Comparison of ENCODE assay signal across 23 cellular contexts in the genomic region with DNA sequence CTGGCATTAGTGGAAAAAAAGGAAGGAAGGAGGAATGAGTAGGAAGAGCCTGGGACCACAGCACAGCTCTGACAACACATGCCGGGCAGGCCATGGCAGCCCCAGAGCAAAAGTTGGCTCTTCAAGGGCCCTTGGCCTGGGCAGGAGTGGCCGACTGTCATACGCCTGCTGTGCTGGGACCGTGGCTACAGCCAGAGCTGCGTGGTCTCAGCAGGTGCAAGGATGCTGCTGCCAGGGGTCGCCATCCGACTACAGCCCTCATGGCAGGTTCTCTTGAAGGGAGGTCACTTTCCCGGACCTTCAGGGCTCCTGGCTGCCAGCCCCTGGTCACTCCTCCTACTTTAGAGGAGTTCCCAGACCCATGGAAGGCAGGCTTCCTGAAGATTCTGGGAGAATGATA.
"Had no signal": no experiment of that assay in that cellular context is flagged by ENCODE, and none has a peak within 500 bp of the region (broad histone marks: within the 10 kb centered on the region; RNA-seq: fewer than 3 reads in every experiment).

No MANE protein-coding gene starts in this region.

- H3K27me3 ChIP-seq: brain microvascular endothelial cell, cardiac muscle cell, MG63, SJSA1 had no signal

- FAIRE-seq: RCC 7860, TTC549 had no signal

- H3K27me3 Mint-ChIP-seq: activated CD4-positive, alpha-beta T cell treated with anti-CD3 and anti-CD28 coated beads for 36 hours; activated CD8-positive, alpha-beta T cell treated with anti-CD3 and anti-CD28 coated beads for 36 hours had no signal

- H3K4me1 ChIP-seq: SJSA1 had no signal

- H3K9me3 ChIP-seq: MG63 had no signal

- H3K4me3 ChIP-seq: cardiac muscle cell, MG63, SJSA1 had no signal

- H3K36me3 ChIP-seq: brain microvascular endothelial cell, cardiac muscle cell, MG63, SJSA1 had no signal

- ATAC-seq: activated CD4-positive, alpha-beta T cell treated with anti-CD3 and anti-CD28 coated beads for 36 hours; activated CD8-positive, alpha-beta T cell treated with anti-CD3 and anti-CD28 coated beads for 36 hours; activated T-cell treated with anti-CD3 and anti-CD28 coated beads, Interleukin-2, amount 50 U/mL, for 72 hours; SK-N-SH treated with all-trans-retinoic acid at 6 μM for 48 hours had no signal

- DNase-seq: activated B cell treated with CpG ODN at 0.5 μM for 24 hours; activated CD4-positive, alpha-beta T cell treated with anti-CD3 and anti-CD28 coated beads for 36 hours; activated CD8-positive, alpha-beta memory T cell treated with anti-CD3 and anti-CD28 coated beads, Interleukin-2, amount 50 U/mL, for 4 hours; activated CD8-positive, alpha-beta T cell treated with anti-CD3 and anti-CD28 coated beads for 36 hours; activated naive CD4-positive, alpha-beta T cell treated with anti-CD3 and anti-CD28 coated beads, Interleukin-2, amount 50 U/mL, for 16 hours; activated T-cell treated with anti-CD3 and anti-CD28 coated beads, Interleukin-2, amount 50 U/mL, for 72 hours; brain microvascular endothelial cell; MG63; MV-4-11; NCI-H1105; NCI-H1436; NCI-H187; NCI-H2081; NCI-H510A treated with DMSO at 0.1 percent for 48 hours; SHP77; SW 1271; T-helper 2 cell; T1000 had no signal

- H3K4me3 Mint-ChIP-seq: activated B cell treated with CpG ODN at 0.5 μM for 24 hours; activated CD4-positive, alpha-beta T cell treated with anti-CD3 and anti-CD28 coated beads for 36 hours; activated CD8-positive, alpha-beta T cell treated with anti-CD3 and anti-CD28 coated beads for 36 hours; activated T-cell treated with anti-CD3 and anti-CD28 coated beads, Interleukin-2, amount 50 U/mL, for 72 hours had no signal

- H3K9me3 Mint-ChIP-seq: activated B cell treated with CpG ODN at 0.5 μM for 24 hours; activated CD8-positive, alpha-beta T cell treated with anti-CD3 and anti-CD28 coated beads for 36 hours had no signal

- H3K27ac ChIP-seq: brain microvascular endothelial cell, cardiac muscle cell, SJSA1 had no signal

- H3K27ac Mint-ChIP-seq: activated B cell treated with CpG ODN at 0.5 μM for 24 hours; activated CD4-positive, alpha-beta T cell treated with anti-CD3 and anti-CD28 coated beads for 36 hours; activated CD8-positive, alpha-beta T cell treated with anti-CD3 and anti-CD28 coated beads for 36 hours; activated T-cell treated with anti-CD3 and anti-CD28 coated beads, Interleukin-2, amount 50 U/mL, for 72 hours had no signal
